Comparison of ENCODE assay signal across 1 cellular context in the genomic region with DNA sequence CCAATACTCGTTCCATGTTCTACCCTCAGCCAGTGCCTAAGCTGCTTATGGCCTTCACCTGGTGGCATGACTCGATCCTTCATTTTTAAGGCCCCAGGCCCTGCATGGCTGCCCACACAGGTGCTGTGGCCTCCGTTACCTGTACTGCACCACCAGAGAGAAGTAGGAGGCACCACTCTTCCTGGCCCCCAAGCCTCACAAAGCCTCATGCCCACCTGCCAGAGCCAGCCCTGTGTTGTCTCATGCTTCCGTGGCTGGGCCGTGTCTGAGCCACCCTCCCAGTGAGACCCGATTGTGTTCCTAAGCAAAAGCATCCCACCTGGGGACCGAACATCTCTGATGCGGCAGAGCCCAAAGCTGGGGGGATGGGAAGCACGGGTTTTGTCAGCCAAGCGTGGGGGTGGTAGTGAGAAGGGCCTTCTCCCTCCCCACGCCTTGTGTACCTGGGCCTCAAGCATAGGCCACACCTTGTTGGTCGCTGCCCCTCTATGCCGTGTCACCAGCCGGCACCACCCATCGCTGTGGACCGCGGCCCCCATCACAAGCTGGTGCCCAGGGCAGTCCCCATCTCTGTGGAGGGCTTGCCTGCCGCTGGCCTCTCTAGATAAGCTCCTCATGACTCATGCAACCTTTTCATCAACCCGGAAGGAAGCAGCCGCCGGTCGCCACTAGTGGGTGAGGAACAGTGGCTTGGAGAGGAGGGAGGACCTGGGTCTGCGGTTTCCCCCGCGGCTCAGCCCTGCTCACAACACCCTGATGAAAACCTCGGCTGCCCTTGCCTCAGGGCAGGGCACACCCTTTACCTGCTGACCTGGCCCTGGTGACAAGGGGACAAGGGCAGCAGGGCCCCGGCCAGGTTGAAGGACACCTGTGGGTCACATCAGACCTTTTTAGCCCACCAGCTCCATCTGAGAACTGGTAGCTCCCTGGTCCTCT.
TF ChIP-seq lines count a peak whose summit lies in the region.

No MANE protein-coding gene starts in this region.

TF ChIP-seq in HEK293, 187 proteins besides CTCF, POLR2A, EP300 and RAD21 (continued from another document and continues in another):
- TF ChIP-seq, protein P1, sequence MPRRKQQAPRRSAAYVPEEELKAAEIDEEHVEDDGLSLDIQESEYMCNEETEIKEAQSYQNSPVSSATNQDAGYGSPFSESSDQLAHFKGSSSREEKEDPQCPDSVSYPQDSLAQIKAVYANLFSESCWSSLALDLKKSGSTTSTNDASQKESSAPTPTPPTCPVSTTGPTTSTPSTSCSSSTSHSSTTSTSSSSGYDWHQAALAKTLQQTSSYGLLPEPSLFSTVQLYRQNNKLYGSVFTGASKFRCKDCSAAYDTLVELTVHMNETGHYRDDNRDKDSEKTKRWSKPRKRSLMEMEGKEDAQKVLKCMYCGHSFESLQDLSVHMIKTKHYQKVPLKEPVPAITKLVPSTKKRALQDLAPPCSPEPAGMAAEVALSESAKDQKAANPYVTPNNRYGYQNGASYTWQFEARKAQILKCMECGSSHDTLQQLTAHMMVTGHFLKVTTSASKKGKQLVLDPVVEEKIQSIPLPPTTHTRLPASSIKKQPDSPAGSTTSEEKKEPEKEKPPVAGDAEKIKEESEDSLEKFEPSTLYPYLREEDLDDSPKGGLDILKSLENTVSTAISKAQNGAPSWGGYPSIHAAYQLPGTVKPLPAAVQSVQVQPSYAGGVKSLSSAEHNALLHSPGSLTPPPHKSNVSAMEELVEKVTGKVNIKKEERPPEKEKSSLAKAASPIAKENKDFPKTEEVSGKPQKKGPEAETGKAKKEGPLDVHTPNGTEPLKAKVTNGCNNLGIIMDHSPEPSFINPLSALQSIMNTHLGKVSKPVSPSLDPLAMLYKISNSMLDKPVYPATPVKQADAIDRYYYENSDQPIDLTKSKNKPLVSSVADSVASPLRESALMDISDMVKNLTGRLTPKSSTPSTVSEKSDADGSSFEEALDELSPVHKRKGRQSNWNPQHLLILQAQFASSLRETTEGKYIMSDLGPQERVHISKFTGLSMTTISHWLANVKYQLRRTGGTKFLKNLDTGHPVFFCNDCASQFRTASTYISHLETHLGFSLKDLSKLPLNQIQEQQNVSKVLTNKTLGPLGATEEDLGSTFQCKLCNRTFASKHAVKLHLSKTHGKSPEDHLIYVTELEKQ (tag by site-specific recombination; IDR thresholded peaks at IDR 0.05; ENCODE audit: borderline replicate concordance) = no peak
- TF ChIP-seq ZNF19 (tag by site-specific recombination; IDR thresholded peaks at IDR 0.05; ENCODE audit: low read depth) (no peak), ZNF791 (tag by site-specific recombination; IDR thresholded peaks at IDR 0.05) (no peak), BCL11A (tag by site-specific recombination; IDR thresholded peaks at IDR 0.05; ENCODE audit: low read depth) (no peak), MEIS1 (CRISPR knock-in tag; IDR thresholded peaks at IDR 0.05; ENCODE audit: borderline replicate concordance) (no peak), ZNF341 (tag by site-specific recombination; IDR thresholded peaks at IDR 0.05; ENCODE audit: low read depth) (peak; percentile 39; the same call in 1 of the 2 replicates), ZBTB8A (tag by site-specific recombination; IDR thresholded peaks at IDR 0.05) (0 out of 2 replicates have a peak, but pooled peaks have one; percentile 13), TCF7L2 (IDR thresholded peaks at IDR 0.05; ENCODE audit: borderline replicate concordance, low read depth, low read length) (no peak), KLF16 (tag by site-specific recombination; IDR thresholded peaks at IDR 0.05) (no peak), ZNF391 (tag by site-specific recombination; IDR thresholded peaks at IDR 0.05; ENCODE audit: borderline replicate concordance, low read depth) (no peak), ZBTB21 (tag by site-specific recombination; IDR thresholded peaks at IDR 0.05) (no peak), ZFHX2 (tag by site-specific recombination; conservative IDR thresholded peaks at IDR 0.05) (peak; percentile 19; the same call in 1 of the 2 replicates), ZNF837 (tag by site-specific recombination; IDR thresholded peaks at IDR 0.05) (no peak), ZSCAN23 (tag by site-specific recombination; IDR thresholded peaks at IDR 0.05) (no peak), ZNF843 (tag by site-specific recombination; IDR thresholded peaks at IDR 0.05) (no peak), ZNF169 (tag by site-specific recombination; IDR thresholded peaks at IDR 0.05) (no peak), SCRT1 (tag by site-specific recombination; IDR thresholded peaks at IDR 0.05; ENCODE audit: borderline replicate concordance) (no peak), GLI4 (tag by site-specific recombination; IDR thresholded peaks at IDR 0.05) (no peak), ZNF658 (tag by site-specific recombination; IDR thresholded peaks at IDR 0.05) (no peak), ZNF394 (tag by site-specific recombination; IDR thresholded peaks at IDR 0.05; ENCODE audit: borderline replicate concordance) (0 out of 2 replicates have a peak, but pooled peaks have one; percentile 13), ZSCAN16 (tag by site-specific recombination; IDR thresholded peaks at IDR 0.05) (no peak), ZNF629 (tag by site-specific recombination; IDR thresholded peaks at IDR 0.05) (no peak), ZNF792 (tag by site-specific recombination; IDR thresholded peaks at IDR 0.05) (no peak), YY2 (tag by site-specific recombination; IDR thresholded peaks at IDR 0.05) (no peak), ZFP37 (tag by site-specific recombination; IDR thresholded peaks at IDR 0.05) (no peak), OSR2 (tag by site-specific recombination; IDR thresholded peaks at IDR 0.05) (0 out of 2 replicates have a peak, but pooled peaks have one; percentile 41), ZNF677 (tag by site-specific recombination; IDR thresholded peaks at IDR 0.05) (no peak), ZNF138 (tag by site-specific recombination; IDR thresholded peaks at IDR 0.05; ENCODE audit: borderline replicate concordance) (no peak), ZIC2 (tag by site-specific recombination; IDR thresholded peaks at IDR 0.05) (0 out of 2 replicates have a peak, but pooled peaks have one; percentile 26), SCRT2 (tag by site-specific recombination; IDR thresholded peaks at IDR 0.05) (peak; percentile 80)
- TF ChIP-seq, protein P2, sequence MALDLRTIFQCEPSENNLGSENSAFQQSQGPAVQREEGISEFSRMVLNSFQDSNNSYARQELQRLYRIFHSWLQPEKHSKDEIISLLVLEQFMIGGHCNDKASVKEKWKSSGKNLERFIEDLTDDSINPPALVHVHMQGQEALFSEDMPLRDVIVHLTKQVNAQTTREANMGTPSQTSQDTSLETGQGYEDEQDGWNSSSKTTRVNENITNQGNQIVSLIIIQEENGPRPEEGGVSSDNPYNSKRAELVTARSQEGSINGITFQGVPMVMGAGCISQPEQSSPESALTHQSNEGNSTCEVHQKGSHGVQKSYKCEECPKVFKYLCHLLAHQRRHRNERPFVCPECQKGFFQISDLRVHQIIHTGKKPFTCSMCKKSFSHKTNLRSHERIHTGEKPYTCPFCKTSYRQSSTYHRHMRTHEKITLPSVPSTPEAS (tag by site-specific recombination; IDR thresholded peaks at IDR 0.05) = no peak
- TF ChIP-seq, protein P3, sequence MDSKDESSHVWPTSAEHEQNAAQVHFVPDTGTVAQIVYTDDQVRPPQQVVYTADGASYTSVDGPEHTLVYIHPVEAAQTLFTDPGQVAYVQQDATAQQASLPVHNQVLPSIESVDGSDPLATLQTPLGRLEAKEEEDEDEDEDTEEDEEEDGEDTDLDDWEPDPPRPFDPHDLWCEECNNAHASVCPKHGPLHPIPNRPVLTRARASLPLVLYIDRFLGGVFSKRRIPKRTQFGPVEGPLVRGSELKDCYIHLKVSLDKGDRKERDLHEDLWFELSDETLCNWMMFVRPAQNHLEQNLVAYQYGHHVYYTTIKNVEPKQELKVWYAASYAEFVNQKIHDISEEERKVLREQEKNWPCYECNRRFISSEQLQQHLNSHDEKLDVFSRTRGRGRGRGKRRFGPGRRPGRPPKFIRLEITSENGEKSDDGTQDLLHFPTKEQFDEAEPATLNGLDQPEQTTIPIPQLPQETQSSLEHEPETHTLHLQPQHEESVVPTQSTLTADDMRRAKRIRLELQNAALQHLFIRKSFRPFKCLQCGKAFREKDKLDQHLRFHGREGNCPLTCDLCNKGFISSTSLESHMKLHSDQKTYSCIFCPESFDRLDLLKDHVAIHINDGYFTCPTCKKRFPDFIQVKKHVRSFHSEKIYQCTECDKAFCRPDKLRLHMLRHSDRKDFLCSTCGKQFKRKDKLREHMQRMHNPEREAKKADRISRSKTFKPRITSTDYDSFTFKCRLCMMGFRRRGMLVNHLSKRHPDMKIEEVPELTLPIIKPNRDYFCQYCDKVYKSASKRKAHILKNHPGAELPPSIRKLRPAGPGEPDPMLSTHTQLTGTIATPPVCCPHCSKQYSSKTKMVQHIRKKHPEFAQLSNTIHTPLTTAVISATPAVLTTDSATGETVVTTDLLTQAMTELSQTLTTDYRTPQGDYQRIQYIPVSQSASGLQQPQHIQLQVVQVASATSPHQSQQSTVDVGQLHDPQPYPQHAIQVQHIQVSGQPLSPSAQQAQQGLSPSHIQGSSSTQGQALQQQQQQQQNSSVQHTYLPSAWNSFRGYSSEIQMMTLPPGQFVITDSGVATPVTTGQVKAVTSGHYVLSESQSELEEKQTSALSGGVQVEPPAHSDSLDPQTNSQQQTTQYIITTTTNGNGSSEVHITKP (tag by site-specific recombination; IDR thresholded peaks at IDR 0.05) = peak; percentile 87
- TF ChIP-seq, protein P4, sequence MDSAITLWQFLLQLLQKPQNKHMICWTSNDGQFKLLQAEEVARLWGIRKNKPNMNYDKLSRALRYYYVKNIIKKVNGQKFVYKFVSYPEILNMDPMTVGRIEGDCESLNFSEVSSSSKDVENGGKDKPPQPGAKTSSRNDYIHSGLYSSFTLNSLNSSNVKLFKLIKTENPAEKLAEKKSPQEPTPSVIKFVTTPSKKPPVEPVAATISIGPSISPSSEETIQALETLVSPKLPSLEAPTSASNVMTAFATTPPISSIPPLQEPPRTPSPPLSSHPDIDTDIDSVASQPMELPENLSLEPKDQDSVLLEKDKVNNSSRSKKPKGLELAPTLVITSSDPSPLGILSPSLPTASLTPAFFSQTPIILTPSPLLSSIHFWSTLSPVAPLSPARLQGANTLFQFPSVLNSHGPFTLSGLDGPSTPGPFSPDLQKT (IDR thresholded peaks at IDR 0.05; ENCODE audit: borderline replicate concordance, low read depth, low read length) = no peak
- TF ChIP-seq, protein P5, sequence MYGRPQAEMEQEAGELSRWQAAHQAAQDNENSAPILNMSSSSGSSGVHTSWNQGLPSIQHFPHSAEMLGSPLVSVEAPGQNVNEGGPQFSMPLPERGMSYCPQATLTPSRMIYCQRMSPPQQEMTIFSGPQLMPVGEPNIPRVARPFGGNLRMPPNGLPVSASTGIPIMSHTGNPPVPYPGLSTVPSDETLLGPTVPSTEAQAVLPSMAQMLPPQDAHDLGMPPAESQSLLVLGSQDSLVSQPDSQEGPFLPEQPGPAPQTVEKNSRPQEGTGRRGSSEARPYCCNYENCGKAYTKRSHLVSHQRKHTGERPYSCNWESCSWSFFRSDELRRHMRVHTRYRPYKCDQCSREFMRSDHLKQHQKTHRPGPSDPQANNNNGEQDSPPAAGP (tag by site-specific recombination; IDR thresholded peaks at IDR 0.05) = no peak; the same call in 1 of the 2 replicates
- TF ChIP-seq, protein P6, sequence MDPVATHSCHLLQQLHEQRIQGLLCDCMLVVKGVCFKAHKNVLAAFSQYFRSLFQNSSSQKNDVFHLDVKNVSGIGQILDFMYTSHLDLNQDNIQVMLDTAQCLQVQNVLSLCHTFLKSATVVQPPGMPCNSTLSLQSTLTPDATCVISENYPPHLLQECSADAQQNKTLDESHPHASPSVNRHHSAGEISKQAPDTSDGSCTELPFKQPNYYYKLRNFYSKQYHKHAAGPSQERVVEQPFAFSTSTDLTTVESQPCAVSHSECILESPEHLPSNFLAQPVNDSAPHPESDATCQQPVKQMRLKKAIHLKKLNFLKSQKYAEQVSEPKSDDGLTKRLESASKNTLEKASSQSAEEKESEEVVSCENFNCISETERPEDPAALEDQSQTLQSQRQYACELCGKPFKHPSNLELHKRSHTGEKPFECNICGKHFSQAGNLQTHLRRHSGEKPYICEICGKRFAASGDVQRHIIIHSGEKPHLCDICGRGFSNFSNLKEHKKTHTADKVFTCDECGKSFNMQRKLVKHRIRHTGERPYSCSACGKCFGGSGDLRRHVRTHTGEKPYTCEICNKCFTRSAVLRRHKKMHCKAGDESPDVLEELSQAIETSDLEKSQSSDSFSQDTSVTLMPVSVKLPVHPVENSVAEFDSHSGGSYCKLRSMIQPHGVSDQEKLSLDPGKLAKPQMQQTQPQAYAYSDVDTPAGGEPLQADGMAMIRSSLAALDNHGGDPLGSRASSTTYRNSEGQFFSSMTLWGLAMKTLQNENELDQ (tag by site-specific recombination; IDR thresholded peaks at IDR 0.05; ENCODE audit: low read depth) = no peak
- TF ChIP-seq, protein P7, sequence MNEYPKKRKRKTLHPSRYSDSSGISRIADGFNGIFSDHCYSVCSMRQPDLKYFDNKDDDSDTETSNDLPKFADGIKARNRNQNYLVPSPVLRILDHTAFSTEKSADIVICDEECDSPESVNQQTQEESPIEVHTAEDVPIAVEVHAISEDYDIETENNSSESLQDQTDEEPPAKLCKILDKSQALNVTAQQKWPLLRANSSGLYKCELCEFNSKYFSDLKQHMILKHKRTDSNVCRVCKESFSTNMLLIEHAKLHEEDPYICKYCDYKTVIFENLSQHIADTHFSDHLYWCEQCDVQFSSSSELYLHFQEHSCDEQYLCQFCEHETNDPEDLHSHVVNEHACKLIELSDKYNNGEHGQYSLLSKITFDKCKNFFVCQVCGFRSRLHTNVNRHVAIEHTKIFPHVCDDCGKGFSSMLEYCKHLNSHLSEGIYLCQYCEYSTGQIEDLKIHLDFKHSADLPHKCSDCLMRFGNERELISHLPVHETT (tag by site-specific recombination; IDR thresholded peaks at IDR 0.05) = no peak
- TF ChIP-seq, protein P8, sequence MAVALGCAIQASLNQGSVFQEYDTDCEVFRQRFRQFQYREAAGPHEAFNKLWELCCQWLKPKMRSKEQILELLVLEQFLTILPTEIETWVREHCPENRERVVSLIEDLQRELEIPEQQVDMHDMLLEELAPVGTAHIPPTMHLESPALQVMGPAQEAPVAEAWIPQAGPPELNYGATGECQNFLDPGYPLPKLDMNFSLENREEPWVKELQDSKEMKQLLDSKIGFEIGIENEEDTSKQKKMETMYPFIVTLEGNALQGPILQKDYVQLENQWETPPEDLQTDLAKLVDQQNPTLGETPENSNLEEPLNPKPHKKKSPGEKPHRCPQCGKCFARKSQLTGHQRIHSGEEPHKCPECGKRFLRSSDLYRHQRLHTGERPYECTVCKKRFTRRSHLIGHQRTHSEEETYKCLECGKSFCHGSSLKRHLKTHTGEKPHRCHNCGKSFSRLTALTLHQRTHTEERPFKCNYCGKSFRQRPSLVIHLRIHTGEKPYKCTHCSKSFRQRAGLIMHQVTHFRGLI (tag by site-specific recombination; IDR thresholded peaks at IDR 0.05) = no peak; the same call in 1 of the 2 replicates
- TF ChIP-seq, protein P9, sequence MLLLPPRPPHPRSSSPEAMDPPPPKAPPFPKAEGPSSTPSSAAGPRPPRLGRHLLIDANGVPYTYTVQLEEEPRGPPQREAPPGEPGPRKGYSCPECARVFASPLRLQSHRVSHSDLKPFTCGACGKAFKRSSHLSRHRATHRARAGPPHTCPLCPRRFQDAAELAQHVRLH (tag by site-specific recombination; IDR thresholded peaks at IDR 0.05) = no peak
- TF ChIP-seq, protein P10, sequence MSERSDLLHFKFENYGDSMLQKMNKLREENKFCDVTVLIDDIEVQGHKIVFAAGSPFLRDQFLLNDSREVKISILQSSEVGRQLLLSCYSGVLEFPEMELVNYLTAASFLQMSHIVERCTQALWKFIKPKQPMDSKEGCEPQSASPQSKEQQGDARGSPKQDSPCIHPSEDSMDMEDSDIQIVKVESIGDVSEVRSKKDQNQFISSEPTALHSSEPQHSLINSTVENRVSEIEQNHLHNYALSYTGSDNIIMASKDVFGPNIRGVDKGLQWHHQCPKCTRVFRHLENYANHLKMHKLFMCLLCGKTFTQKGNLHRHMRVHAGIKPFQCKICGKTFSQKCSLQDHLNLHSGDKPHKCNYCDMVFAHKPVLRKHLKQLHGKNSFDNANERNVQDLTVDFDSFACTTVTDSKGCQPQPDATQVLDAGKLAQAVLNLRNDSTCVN (tag by site-specific recombination; optimal IDR thresholded peaks at IDR 0.05) = no peak
